19 cellular contexts compared by ENCODE assay signal in genomic region chr11:10397226-10397987, GRCh38. TPM values are rescaled to one million over a fixed set of nuclear protein-coding genes. Genes with fewer than 3 reads are reported as not detected.
DNase-seq lines count a peak whose midpoint lies in the region; ATAC-seq, FAIRE-seq and TF ChIP-seq lines count a peak whose summit lies in the region.
"Had no signal": no experiment of that assay in that cellular context is flagged by ENCODE, and none has a peak within 500 bp of the region (broad histone marks: within the 10 kb centered on the region; RNA-seq: fewer than 3 reads in every experiment).

No MANE protein-coding gene starts in this region.

- H3K9me3 Mint-ChIP-seq in activated T-helper 17 cell treated with anti-CD3 and anti-CD28 coated beads, Interleukin-2, amount 50 U/mL, for 72 hours, result no peaks in the 10 kb centered on the region
- H3K9me3 Mint-ChIP-seq: CD4-positive, alpha-beta T cell had no signal

- H3K4me2 ChIP-seq in A549, result no peak overlapping the region

- H3K4me1 ChIP-seq in A549, result peaks cover 46% of the 10 kb centered on the region

- peaks cover 19% of the 10 kb centered on the region for H3K27me3 Mint-ChIP-seq in activated T-helper 17 cell treated with anti-CD3 and anti-CD28 coated beads, Interleukin-2, amount 50 U/mL, for 72 hours
- H3K27me3 Mint-ChIP-seq: CD4-positive, alpha-beta T cell had no signal

- H3K9me3 ChIP-seq in A549, result no peaks in the 10 kb centered on the region

- no peak for TF ChIP-seq POLR2A in A549 (IDR thresholded peaks at IDR 0.05; ENCODE audit: low read length)

- no peaks in the 10 kb centered on the region for H3K36me3 Mint-ChIP-seq in activated T-helper 17 cell treated with anti-CD3 and anti-CD28 coated beads, Interleukin-2, amount 50 U/mL, for 72 hours (ENCODE audit: low read depth)

- H3K4me1 Mint-ChIP-seq in activated T-helper 17 cell treated with anti-CD3 and anti-CD28 coated beads, Interleukin-2, amount 50 U/mL, for 72 hours, result no peaks in the 10 kb centered on the region

- no peak for TF ChIP-seq RAD21 in A549 (conservative IDR thresholded peaks at IDR 0.05 in 1 of 2, IDR thresholded peaks at IDR 0.05 in 1 of 2)

- POLR2A ChIA-PET in A549 (lab: Yijun Ruan, JAX), result interaction anchor here (1.0 kb wide), 1 partner anchor 93 kb away, joined by 3 read pairs; the partner anchor contains the start of gene ADM

- DNase-seq in A549 (ENCODE audit: low read depth in 1 of 2, low spot score in 1 of 2), result no peak
- peak; percentile 52 for DNase-seq in M059J (ENCODE audit: low read depth)
- peak; percentile 49 for DNase-seq in iris pigment epithelial cell (ENCODE audit: low read depth)
- no peak for DNase-seq in EL
- no peak for DNase-seq in RCC 7860 (ENCODE audit: low spot score)
- DNase-seq: AML-193; CD4-positive, alpha-beta T cell; DMS79; GDM1; Karpas-422; NCI-H1417; NCI-H1930; NCI-H2171 treated with DMSO at 0.1 percent for 48 hours had no signal

- ATAC-seq in A549 (no peak), GM21515 (IDR thresholded peaks at IDR 0.05; ENCODE audit: unreplicated experiment) (no peak), HG02798 (IDR thresholded peaks at IDR 0.05; ENCODE audit: poor library complexity, unreplicated experiment) (no peak)
- no peak for ATAC-seq in activated T-helper 17 cell treated with anti-CD3 and anti-CD28 coated beads, Interleukin-2, amount 50 U/mL, for 72 hours (replicated peaks)
- ATAC-seq: HepG2 had no signal

- WGBS in A549 (ENCODE audit: missing lambda C conversion rate), result 78% methylated on average over 7 of the region's 7 CpGs

- CTCF ChIA-PET in A549 (lab: Yijun Ruan, JAX), result interaction anchor here (0.9 to 1.5 kb wide), 4 partner anchors 9 to 646 kb away, joined by 3 to 6 read pairs (median 3); no protein-coding TSS in a partner anchor

- TF ChIP-seq EP300 in A549 (IDR thresholded peaks at IDR 0.05), result no peak

- FAIRE-seq in A549 (lab: Jason Lieb, UNC), result no peak
- no peak for FAIRE-seq in RCC 7860 (lab: Jason Lieb, UNC)
- FAIRE-seq: H1, HepG2 had no signal

- peak overlapping the region; percentile 9 for H3K27ac Mint-ChIP-seq in activated T-helper 17 cell treated with anti-CD3 and anti-CD28 coated beads, Interleukin-2, amount 50 U/mL, for 72 hours
- H3K27ac Mint-ChIP-seq: CD4-positive, alpha-beta T cell had no signal

- no peak for TF ChIP-seq CTCF in A549 (IDR thresholded peaks at IDR 0.05)

- H3K4me3 ChIP-seq in A549, result no peak overlapping the region

- peak overlapping the region; percentile 81 to 83; a peak in 5 of 6 replicates for H3K27ac ChIP-seq in A549
- H3K27ac ChIP-seq: RWPE1 had no signal

- no peak overlapping the region for H3K4me3 Mint-ChIP-seq in activated T-helper 17 cell treated with anti-CD3 and anti-CD28 coated beads, Interleukin-2, amount 50 U/mL, for 72 hours
- H3K4me3 Mint-ChIP-seq: CD4-positive, alpha-beta T cell had no signal

TF ChIP-seq in A549, 52 proteins besides CTCF, POLR2A, EP300 and RAD21:
- TF ChIP-seq SMC3 (IDR thresholded peaks at IDR 0.05), result no peak

RNA-seq across cellular contexts. Expression of gene AMPD3, which starts 57.7 kb away (rescaled TPM):
- polyA plus RNA-seq in A549 (2011; rRNA removed) (4.7 and 6.6 TPM in 2 replicates), A549 (2017; fragmentation: RNase III; extraction: RNeasy Plus Mini Kit Qiagen cat#74134 plus additional on column Dnase treatment) (2.9 to 3.6 TPM (median 3.1 TPM) in 3 replicates)
- polyA plus RNA-seq in A549 (2012; cell fraction: cytosol; rRNA removed), result 2.0 and 2.4 TPM in 2 replicates
- 5.3 and 6.9 TPM in 2 replicates for polyA plus RNA-seq in A549 (2012; cell fraction: nucleus; rRNA removed)
- 11.5 and 14.1 TPM in 2 replicates for polyA minus RNA-seq in A549 (2011; rRNA and poly(A)+ RNA removed)
- total RNA-seq in M059J (2014; rRNA removed; shearing (Covaris generic)), result 11.8 and 17.2 TPM in 2 replicates
- total RNA-seq in activated T-helper 17 cell treated with anti-CD3 and anti-CD28 coated beads, Interleukin-2, amount 50 U/mL, for 72 hours, result 100 to 1,000 TPM in 1 of 2 donors, 10 to 100 TPM in 1; 30.6 to 179 TPM

Comparison
In these comparisons a context has a peak if more than half of its experiments do, and no peak if none do; other contexts are left out.
1. DNase-seq: peak in M059J (single experiment) and iris pigment epithelial cell (single experiment); none in A549 (0 of 2), EL (single experiment) and RCC 7860 (single experiment).